In genomic region chr1:116911166-116911553, GRCh38 we compare ENCODE assay signal across 11 cellular contexts. TPM values are rescaled to one million over a fixed set of nuclear protein-coding genes. Genes with fewer than 3 reads are reported as not detected.
DNase-seq lines count a peak whose midpoint lies in the region; ATAC-seq and TF ChIP-seq lines count a peak whose summit lies in the region.
"Had no signal": no experiment of that assay in that cellular context is flagged by ENCODE, and none has a peak within 500 bp of the region (broad histone marks: within the 10 kb centered on the region; RNA-seq: fewer than 3 reads in every experiment).

No MANE protein-coding gene starts in this region.

- TF ChIP-seq CTCF in ascending aorta (IDR thresholded peaks at IDR 0.05) (no peak), smooth muscle cell (IDR thresholded peaks at IDR 0.05; ENCODE audit: borderline replicate concordance, insufficient read depth, poor library complexity, severe bottlenecking) (no peak)

- H3K4me3 ChIP-seq in ascending aorta, result peak overlapping the region; percentile 73 to 94
- peak overlapping the region; percentile 93 for H3K4me3 ChIP-seq in iPS-20b (ENCODE audit: low read length)
- peak overlapping the region; percentile 91 for H3K4me3 ChIP-seq in smooth muscle cell

- intact Hi-C loops in ascending aorta (cut with DNase I), result loop anchor here (5.0 kb wide), 1 partner anchor 76 kb away; no protein-coding TSS in a partner anchor

- H3F3A ChIP-seq in smooth muscle cell (ENCODE audit: low read depth), result peaks cover 9% of the 10 kb centered on the region

- peak overlapping the region; percentile 84 for H2AFZ ChIP-seq in smooth muscle cell (ENCODE audit: low read depth)

- H3K36me3 ChIP-seq in ascending aorta, result no peaks in the 10 kb centered on the region
- H3K36me3 ChIP-seq in iPS-20b (ENCODE audit: insufficient read depth, low read depth, low read length), result no peaks in the 10 kb centered on the region
- no peaks in the 10 kb centered on the region for H3K36me3 ChIP-seq in smooth muscle cell (ENCODE audit: low read depth)

- WGBS in smooth muscle cell (ENCODE audit: low lambda C conversion rate), result 36% methylated on average over 7 of the region's 7 CpGs

- no peak for ATAC-seq in GM21381 (IDR thresholded peaks at IDR 0.05; ENCODE audit: unreplicated experiment)

- H3K27me3 ChIP-seq in ascending aorta (no peaks in the 10 kb centered on the region), iPS-20b (ENCODE audit: insufficient read depth, low read length) (peaks cover 19% of the 10 kb centered on the region; the same call in 1 of the 2 replicates), smooth muscle cell (ENCODE audit: low read depth) (no peaks in the 10 kb centered on the region)

- H3K4me1 ChIP-seq in ascending aorta, result peaks cover 0 to 10% of the 10 kb centered on the region in 2 donors
- peaks cover 28% of the 10 kb centered on the region for H3K4me1 ChIP-seq in iPS-20b (ENCODE audit: insufficient read depth, low read length)
- H3K4me1 ChIP-seq in smooth muscle cell (ENCODE audit: low read depth), result peaks cover 29% of the 10 kb centered on the region

- DNase-seq in NCI-H510A treated with DMSO at 0.1 percent for 48 hours (lab: John Stamatoyannopoulos, UW) (peak; percentile 12), NCI-H510A (lab: John Stamatoyannopoulos, UW) (no peak), ascending aorta (ENCODE audit: low spot score in 2 of 2) (peak in 1 of 2 donors; percentile 59), smooth muscle cell (lab: John Stamatoyannopoulos, UW; ENCODE audit: unreplicated experiment) (no peak), KG1 (lab: John Stamatoyannopoulos, UW) (no peak)
- DNase-seq in stimulated activated CD4-positive, alpha-beta T cell treated with anti-CD3 and anti-CD28 coated beads, Interleukin-12 subunit alpha, Interleukin-12 subunit beta, amount 100 ng/mL, for 4 hours, result no peak
- DNase-seq: hippocampal formation, NCI-H1930, T1000 had no signal

- H3K9ac ChIP-seq in iPS-20b (ENCODE audit: low read depth, low read length) (peak overlapping the region; percentile 87; the same call in 1 of the 2 replicates), smooth muscle cell (ENCODE audit: low read depth) (peak overlapping the region; percentile 83)

- H3K9me3 ChIP-seq in ascending aorta (no peaks in the 10 kb centered on the region), iPS-20b (ENCODE audit: insufficient read depth, low read depth, low read length) (no peaks in the 10 kb centered on the region), smooth muscle cell (replicated peaks; ENCODE audit: low read depth) (no peaks in the 10 kb centered on the region)

- peaks cover 49% of the 10 kb centered on the region for H3K79me2 ChIP-seq in smooth muscle cell (ENCODE audit: low read depth)

- H3K27ac ChIP-seq in ascending aorta, result peak overlapping the region in 1 of 2 donors; percentile 64
- no peak overlapping the region for H3K27ac ChIP-seq in iPS-20b (ENCODE audit: low read length)
- H3K27ac ChIP-seq in smooth muscle cell (ENCODE audit: low read depth), result peak overlapping the region; percentile 69

- peaks cover 44% of the 10 kb centered on the region for H4K20me1 ChIP-seq in smooth muscle cell (ENCODE audit: low read depth)

- peak overlapping the region; percentile 99 for H3K4me2 ChIP-seq in smooth muscle cell

RNA-seq across cellular contexts. Expression of gene PTGFRN, which starts 1.4 kb away (rescaled TPM):
- total RNA-seq in ascending aorta (11.2 TPM), smooth muscle cell (97.9 and 152 TPM in 2 replicates)
- polyA plus RNA-seq in smooth muscle cell, result 62.6 and 64.2 TPM in 2 replicates
